ENCODE assay signal across 1 cellular context in genomic region chr2:11133238-11133935, GRCh38.
TF ChIP-seq lines count a peak whose summit lies in the region.

No MANE protein-coding gene starts in this region.

TF ChIP-seq in GM23338, 12 proteins besides CTCF, POLR2A, EP300 and RAD21 (continued from another document):
- TF ChIP-seq ZNF462 (CRISPR knock-in tag; IDR thresholded peaks at IDR 0.05) (no peak), ETS1 (IDR thresholded peaks at IDR 0.05) (no peak)
